ENCODE assay signal across 10 cellular contexts in the genomic region with DNA sequence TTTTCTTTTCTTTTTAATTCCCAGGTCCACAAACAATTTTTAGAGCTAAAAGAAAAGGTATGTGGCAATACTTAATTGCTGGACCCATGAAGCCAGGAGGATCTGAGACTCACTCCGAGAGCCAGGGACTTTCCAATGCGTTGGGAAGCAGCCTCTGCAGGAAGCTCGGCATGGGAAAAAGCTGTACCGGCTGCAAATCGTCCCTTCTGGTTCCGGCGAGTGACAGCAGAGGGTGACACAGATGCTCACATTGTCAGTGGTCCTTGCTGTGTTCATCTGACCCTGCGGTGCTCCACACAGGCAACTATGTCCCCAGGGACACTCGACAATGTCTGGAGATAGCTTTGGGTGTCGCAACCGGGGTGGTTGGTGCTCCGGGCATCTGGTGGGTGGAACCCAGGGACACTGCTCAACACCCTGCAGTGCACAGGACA.
A peak's percentile ranks its signal among the peaks of the same experiment; 100 is the strongest.
DNase-seq lines count a peak whose midpoint lies in the region; ATAC-seq, FAIRE-seq and TF ChIP-seq lines count a peak whose summit lies in the region.
"Had no signal": no experiment of that assay in that cellular context is flagged by ENCODE, and none has a peak within 500 bp of the region (broad histone marks: within the 10 kb centered on the region; RNA-seq: fewer than 3 reads in every experiment).

No MANE protein-coding gene starts in this region.

- in situ Hi-C loops in HAP-1 (cut with MboI; ENCODE audit: low sequenced_read_pairs) = no loop called here

- H3K27ac ChIP-seq in ACC112 (ENCODE audit: low read depth, low read length) = peak overlapping the region; percentile 55; the same call in 1 of the 2 replicates
- H3K27ac ChIP-seq: upper lobe of left lung had no signal

- H2AFZ ChIP-seq in ACC112 (ENCODE audit: low read length, unreplicated experiment) = peak overlapping the region; percentile 87

- no peak for FAIRE-seq in GM12891 (lab: Jason Lieb, UNC)

- peak in 1 of 2 experiments; percentile 24 for DNase-seq in HAP-1 (ENCODE audit: low spot score in 2 of 2)
- DNase-seq in SW480 (ENCODE audit: low spot score) = peak; percentile 28
- DNase-seq in iPS-NIHi7 (ENCODE audit: extremely low spot score) = peak; percentile 18
- no peak for DNase-seq in stimulated activated CD4-positive, alpha-beta T cell treated with anti-CD3 and anti-CD28 coated beads, Interleukin-12 subunit alpha, Interleukin-12 subunit beta, amount 100 ng/mL, for 4 hours
- DNase-seq in islet precursor cell = no peak
- no peak for DNase-seq in GM12891 (ENCODE audit: insufficient read length, low spot score)
- DNase-seq: activated naive CD4-positive, alpha-beta T cell treated with anti-CD3 and anti-CD28 coated beads, Interleukin-2, amount 10 ng/mL, durations not matched to agents 7 days and 5 days; upper lobe of left lung had no signal

- H3K4me3 ChIP-seq in ACC112 (ENCODE audit: low read depth, low read length) = peak overlapping the region; percentile 76
- peak overlapping the region; percentile 5; the same call in 1 of the 2 replicates for H3K4me3 ChIP-seq in HAP-1
- H3K4me3 ChIP-seq: upper lobe of left lung had no signal

- no peaks in the 10 kb centered on the region for H3K4me1 ChIP-seq in ACC112 (ENCODE audit: control insufficient read depth, insufficient read depth, low read length, unreplicated experiment)
- H3K4me1 ChIP-seq in HAP-1 = peaks cover 3% of the 10 kb centered on the region
- H3K4me1 ChIP-seq: upper lobe of left lung had no signal

- no peaks in the 10 kb centered on the region for H3K9me3 ChIP-seq in HAP-1
- H3K9me3 ChIP-seq: upper lobe of left lung had no signal

- no peak for TF ChIP-seq POLR2A in GM12891 (IDR thresholded peaks at IDR 0.05; ENCODE audit: low read depth, low read length)

- H3K36me3 ChIP-seq in ACC112 (ENCODE audit: insufficient read depth, low read length) (no peaks in the 10 kb centered on the region), HAP-1 (replicated peaks) (no peaks in the 10 kb centered on the region)
- H3K36me3 ChIP-seq: upper lobe of left lung had no signal

- no peaks in the 10 kb centered on the region for H3K79me2 ChIP-seq in ACC112 (ENCODE audit: control insufficient read depth, insufficient read depth, low read length, unreplicated experiment)

- H3K27me3 ChIP-seq in ACC112 (ENCODE audit: insufficient read depth, low read length) (no peaks in the 10 kb centered on the region), HAP-1 (ENCODE audit: low read depth) (no peaks in the 10 kb centered on the region)
- H3K27me3 ChIP-seq: upper lobe of left lung had no signal

- ATAC-seq in HG03354 (IDR thresholded peaks at IDR 0.05; ENCODE audit: poor library complexity, severe bottlenecking, unreplicated experiment) = no peak

TF ChIP-seq in GM12891, 5 proteins besides CTCF, POLR2A, EP300 and RAD21:
- TF ChIP-seq POU2F2 (IDR thresholded peaks at IDR 0.05; ENCODE audit: low read depth, low read length) (no peak), SPI1 (IDR thresholded peaks at IDR 0.05; ENCODE audit: low read depth, low read length) (no peak), TAF1 (IDR thresholded peaks at IDR 0.05; ENCODE audit: low read depth, low read length) (no peak), PAX5 (IDR thresholded peaks at IDR 0.05; ENCODE audit: insufficient read depth, low read length, severe bottlenecking) (no peak), POLR2AphosphoS5 (IDR thresholded peaks at IDR 0.05; ENCODE audit: low read depth, low read length) (no peak)

Comparison
In these comparisons a context has a peak if more than half of its experiments do, and no peak if none do; other contexts are left out.
1. DNase-seq: peak in SW480 (single experiment) and iPS-NIHi7 (single experiment); none in stimulated activated CD4-positive, alpha-beta T cell treated with anti-CD3 and anti-CD28 coated beads, Interleukin-12 subunit alpha, Interleukin-12 subunit beta, amount 100 ng/mL, for 4 hours (single experiment), islet precursor cell (single experiment) and GM12891 (single experiment).